In the genomic region with DNA sequence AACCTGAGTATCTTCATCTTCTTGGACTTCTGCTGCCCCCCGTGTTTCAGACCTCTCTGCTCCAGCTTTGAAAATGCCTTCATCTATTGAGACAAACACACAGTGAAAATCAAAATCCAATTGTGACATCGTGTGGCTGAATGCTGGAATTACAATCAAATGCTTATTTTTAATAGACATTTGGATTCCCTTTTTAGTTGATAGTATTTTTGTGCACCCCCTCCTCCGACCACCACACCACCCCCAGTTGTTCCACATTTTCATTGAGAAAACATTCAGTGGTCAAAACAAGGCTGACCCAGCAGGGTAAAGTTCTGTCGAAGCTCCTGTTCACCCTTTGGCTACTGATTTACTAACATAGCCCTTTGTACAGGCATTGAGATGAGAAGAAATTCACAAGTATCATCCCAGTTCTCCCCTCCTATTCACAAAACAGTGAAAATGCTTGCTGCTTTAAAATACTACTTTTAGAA, we compare ENCODE assay signal across 8 cellular contexts.
DNase-seq lines count a peak whose midpoint lies in the region; ATAC-seq and TF ChIP-seq lines count a peak whose summit lies in the region.

No MANE protein-coding gene starts in this region.

- H3K14ac ChIP-seq in mesenchymal stem cell (ENCODE audit: low read length in 2 of 2) = no peak overlapping the region

- peak; percentile 36 for TF ChIP-seq CTCF in cardiac fibroblast (IDR thresholded peaks at IDR 0.05; ENCODE audit: low read depth, low read length)

- WGBS in mesenchymal stem cell = 11% methylated on average over 3 of the region's 4 CpGs

- H2BK12ac ChIP-seq in mesenchymal stem cell (ENCODE audit: low read length in 2 of 2) = no peak overlapping the region

- H3K36me3 ChIP-seq in mesenchymal stem cell (ENCODE audit: control insufficient read depth in 1 of 2, insufficient read depth in 2 of 2, low read depth in 1 of 2, low read length in 2 of 2) = no peaks in the 10 kb centered on the region

- H4K91ac ChIP-seq in mesenchymal stem cell (ENCODE audit: low read length) = no peak overlapping the region

- H3K4me1 ChIP-seq in mesenchymal stem cell (ENCODE audit: control insufficient read depth, insufficient read depth, low read depth, low read length) = no peaks in the 10 kb centered on the region

- H3K27ac ChIP-seq in mesenchymal stem cell (ENCODE audit: low read length, poor library complexity, severe bottlenecking) = no peak overlapping the region

- H2AFZ ChIP-seq in mesenchymal stem cell (ENCODE audit: low read depth, low read length) = no peak overlapping the region

- H2BK120ac ChIP-seq in mesenchymal stem cell (ENCODE audit: low read depth, low read length) = no peak overlapping the region

- no peaks in the 10 kb centered on the region for H3K9me3 ChIP-seq in mesenchymal stem cell (ENCODE audit: control insufficient read depth, low read length)

- no peak overlapping the region for H4K8ac ChIP-seq in mesenchymal stem cell (ENCODE audit: low read length)

- H3K23ac ChIP-seq in mesenchymal stem cell (ENCODE audit: low read length in 2 of 2) = no peak overlapping the region

- H3K4me3 ChIP-seq in cardiac fibroblast (replicated peaks in 1 of 2; ENCODE audit: low read depth in 2 of 2, low read length in 2 of 2) (no peak overlapping the region), mesenchymal stem cell (ENCODE audit: insufficient read depth in 1 of 2, low read depth in 1 of 2, low read length in 2 of 2) (no peak overlapping the region)

- peak; percentile 6 for DNase-seq in stimulated activated CD4-positive, alpha-beta T cell treated with anti-CD3 and anti-CD28 coated beads, Interleukin-4, amount 100 ng/mL, for 24 hours
- no peak for DNase-seq in stimulated activated CD4-positive, alpha-beta T cell treated with anti-CD3 and anti-CD28 coated beads, Interleukin-12 subunit alpha, Interleukin-12 subunit beta, amount 100 ng/mL, for 4 hours
- DNase-seq in NCI-H774 (lab: John Stamatoyannopoulos, UW) = peak; percentile 21
- DNase-seq in cardiac fibroblast (ENCODE audit: low read depth in 2 of 2) = peak; percentile 52 to 53
- peak; percentile 50 for DNase-seq in mesenchymal stem cell
- DNase-seq in stimulated activated naive CD4-positive, alpha-beta T cell treated with Interleukin-2 at 50 U/mL for 16 hours (lab: John Stamatoyannopoulos, UW) = no peak
- DNase-seq in effector CD4-positive, alpha-beta T cell = no peak

- H3K4ac ChIP-seq in mesenchymal stem cell (ENCODE audit: low read depth in 1 of 2, low read length in 2 of 2) = no peak overlapping the region

- H3K4me2 ChIP-seq in mesenchymal stem cell (ENCODE audit: low read length, poor library complexity, severe bottlenecking) = peak overlapping the region; percentile 32

- H3K18ac ChIP-seq in mesenchymal stem cell (ENCODE audit: low read depth in 1 of 2, low read length in 2 of 2) = no peak overlapping the region

- no peaks in the 10 kb centered on the region for H3K27me3 ChIP-seq in mesenchymal stem cell (ENCODE audit: control insufficient read depth in 1 of 2, insufficient read depth in 1 of 2, low read length in 2 of 2)

- peak; percentile 54 for ATAC-seq in HG03565 (IDR thresholded peaks at IDR 0.05; ENCODE audit: unreplicated experiment)

- H3K79me1 ChIP-seq in mesenchymal stem cell (replicated peaks; ENCODE audit: low read length, poor library complexity, severe bottlenecking) = no peaks in the 10 kb centered on the region

- no peak overlapping the region for H3K9ac ChIP-seq in mesenchymal stem cell (ENCODE audit: low read length)

- H2BK15ac ChIP-seq in mesenchymal stem cell (ENCODE audit: low read depth, poor library complexity, severe bottlenecking) = no peak overlapping the region

- no peak overlapping the region for H2BK5ac ChIP-seq in mesenchymal stem cell (ENCODE audit: low read depth, low read length, poor library complexity, severe bottlenecking)

- H2AK5ac ChIP-seq in mesenchymal stem cell (ENCODE audit: low read length, severe bottlenecking) = no peak overlapping the region

Comparison
In these comparisons a context has a peak if more than half of its experiments do, and no peak if none do; other contexts are left out.
1. DNase-seq: peak in stimulated activated CD4-positive, alpha-beta T cell treated with anti-CD3 and anti-CD28 coated beads, Interleukin-4, amount 100 ng/mL, for 24 hours (single experiment), NCI-H774 (single experiment), cardiac fibroblast (2 of 2) and mesenchymal stem cell (single experiment); none in stimulated activated CD4-positive, alpha-beta T cell treated with anti-CD3 and anti-CD28 coated beads, Interleukin-12 subunit alpha, Interleukin-12 subunit beta, amount 100 ng/mL, for 4 hours (single experiment), stimulated activated naive CD4-positive, alpha-beta T cell treated with Interleukin-2 at 50 U/mL for 16 hours (single experiment) and effector CD4-positive, alpha-beta T cell (single experiment).